ENCODE assay signal across 35 cellular contexts in genomic region chr1:211490038-211490678, GRCh38. TPM values are rescaled to one million over a fixed set of nuclear protein-coding genes. Genes with fewer than 3 reads are reported as not detected.
DNase-seq lines count a peak whose midpoint lies in the region; ATAC-seq and TF ChIP-seq lines count a peak whose summit lies in the region.
"Had no signal": no experiment of that assay in that cellular context is flagged by ENCODE, and none has a peak within 500 bp of the region (broad histone marks: within the 10 kb centered on the region; RNA-seq: fewer than 3 reads in every experiment).

No MANE protein-coding gene starts in this region.

- H3K27ac ChIP-seq in HEK293 (ENCODE audit: extremely low read depth, low read depth, low read length): no peak overlapping the region
- no peak overlapping the region for H3K27ac ChIP-seq in endodermal cell (ENCODE audit: low read depth, low read length)
- no peak overlapping the region for H3K27ac ChIP-seq in testis
- H3K27ac ChIP-seq: 22Rv1, ascending aorta, lower lobe of right lung, pancreas, SJSA1 had no signal

- H3K36me3 Mint-ChIP-seq in endodermal cell (ENCODE audit: low read depth) (no peaks in the 10 kb centered on the region), nephron progenitor cell (ENCODE audit: low read depth) (no peaks in the 10 kb centered on the region)
- H3K36me3 Mint-ChIP-seq: CD14-positive monocyte, natural killer cell had no signal

- H3K9ac ChIP-seq in endodermal cell (ENCODE audit: extremely low read depth, low read length, poor library complexity, severe bottlenecking): no peak overlapping the region

- no peaks in the 10 kb centered on the region for H3K9me3 Mint-ChIP-seq in endodermal cell
- no peaks in the 10 kb centered on the region for H3K9me3 Mint-ChIP-seq in nephron progenitor cell
- H3K9me3 Mint-ChIP-seq: dendritic cell treated with granulocyte-macrophage colony-stimulating factor and Interleukin-4, amounts not matched to agents 40 ng/mL and 50 ng/mL, for 4 days; natural killer cell had no signal

- H3K4me1 Mint-ChIP-seq in endodermal cell: peaks cover 25% of the 10 kb centered on the region
- peaks cover 46% of the 10 kb centered on the region for H3K4me1 Mint-ChIP-seq in nephron progenitor cell
- H3K4me1 Mint-ChIP-seq: CD14-positive monocyte, natural killer cell had no signal

- 89 to 100% methylated on average over 4 to 13 of the region's 13 CpGs for WGBS in endodermal cell (ENCODE audit: insufficient coverage in 1 of 2, insufficient read length in 1 of 2), 2 experiments
- 45 to 81% methylated on average over 6 to 11 of the region's 13 CpGs for WGBS in testis, 2 donors

- POLR2A ChIA-PET in HEK293 (lab: Yijun Ruan, JAX): interaction anchor here (0.5 kb wide), 1 partner anchor 10 kb away, joined by 4 read pairs; no protein-coding TSS in a partner anchor

- ATAC-seq in GM21390 (IDR thresholded peaks at IDR 0.05; ENCODE audit: unreplicated experiment): no peak
- ATAC-seq: esophagus mucosa; lower lobe of right lung; natural killer cell; pancreas; stimulated activated naive CD8-positive, alpha-beta T cell treated with anti-CD3 and anti-CD28 coated beads, Interleukin-15, Interleukin-2, amounts not matched to agents 100 U/mL and 50 U/mL, for 24 hours had no signal

- CTCF ChIA-PET in HEK293 (lab: Yijun Ruan, JAX): interaction anchor here (0.9 to 1.3 kb wide), 4 partner anchors 9 to 24 kb away, joined by 3 to 5 read pairs (median 4); no protein-coding TSS in a partner anchor

- intact Hi-C loops in testis (cut with DNase I; ENCODE audit: low total_unique reads): no loop called here

- no peak for TF ChIP-seq POLR2A in testis (IDR thresholded peaks at IDR 0.05)

- peak in 2 of 3 experiments; percentile 38 to 76 for DNase-seq in NCI-H1417 (lab: John Stamatoyannopoulos, UW)
- no peak for DNase-seq in NCI-H1417 treated with DMSO at 0.1 percent for 48 hours (lab: John Stamatoyannopoulos, UW)
- peak; percentile 51 for DNase-seq in endodermal cell
- DNase-seq in nephron progenitor cell: no peak
- no peak for DNase-seq in testis
- DNase-seq in NCI-H1105 (lab: John Stamatoyannopoulos, UW): no peak
- DNase-seq: activated CD4-positive, alpha-beta T cell treated with anti-CD3 and anti-CD28 coated beads, Interleukin-2, amount 50 U/mL, for 48 hours; activated CD4-positive, CD25-positive, alpha-beta regulatory T cell treated with anti-CD3 and anti-CD28 coated beads, Interleukin-2, amount 50 U/mL, for 72 hours; activated T-cell treated with anti-CD3 and anti-CD28 coated beads, Interleukin-2, amount 50 U/mL, for 48 hours; central memory CD4-positive, alpha-beta T cell; DND-41; GOT3; IMR-90; kidney; lower lobe of right lung; natural killer cell; NCI-H187 treated with DMSO at 0.1 percent for 48 hours; NCI-H510A treated with DMSO at 0.1 percent for 48 hours; RPMI8226; stimulated activated CD4-positive, alpha-beta T cell treated with anti-CD3 and anti-CD28 coated beads, Interleukin-1b, Interleukin-23, amount 100 ng/mL, for 48 hours; stimulated activated naive CD8-positive, alpha-beta T cell treated with anti-CD3 and anti-CD28 coated beads, Interleukin-15, Interleukin-2, amounts not matched to agents 100 U/mL and 50 U/mL, for 24 hours; T-helper 2 cell had no signal

- no peaks in the 10 kb centered on the region for H3K4me1 ChIP-seq in HEK293 (ENCODE audit: control insufficient read depth, insufficient read depth, low read length)
- peaks cover 8% of the 10 kb centered on the region for H3K4me1 ChIP-seq in endodermal cell (ENCODE audit: control insufficient read depth, insufficient read depth, low read length)
- H3K4me1 ChIP-seq in testis: no peaks in the 10 kb centered on the region
- H3K4me1 ChIP-seq: ascending aorta, lower lobe of right lung, pancreas, SJSA1 had no signal

- H3K27ac Mint-ChIP-seq in endodermal cell (no peak overlapping the region), nephron progenitor cell (peak overlapping the region; percentile 44)
- H3K27ac Mint-ChIP-seq: dendritic cell treated with granulocyte-macrophage colony-stimulating factor and Interleukin-4, amounts not matched to agents 40 ng/mL and 50 ng/mL, for 4 days; natural killer cell had no signal

- TF ChIP-seq CTCF in HEK293 (tag by site-specific recombination; IDR thresholded peaks at IDR 0.05) (no peak), endodermal cell (conservative IDR thresholded peaks at IDR 0.05) (no peak), nephron progenitor cell (IDR thresholded peaks at IDR 0.05) (no peak), testis (IDR thresholded peaks at IDR 0.05) (no peak)

- no peak overlapping the region for H3K4me3 ChIP-seq in HEK293 (ENCODE audit: low read depth, low read length)
- H3K4me3 ChIP-seq in endodermal cell (ENCODE audit: low read length): no peak overlapping the region
- no peak overlapping the region for H3K4me3 ChIP-seq in testis
- H3K4me3 ChIP-seq: ascending aorta, lower lobe of right lung, pancreas, SJSA1, smooth muscle cell had no signal

- H3K4me3 Mint-ChIP-seq in endodermal cell (no peak overlapping the region), nephron progenitor cell (no peak overlapping the region)
- H3K4me3 Mint-ChIP-seq: CD14-positive monocyte; dendritic cell treated with granulocyte-macrophage colony-stimulating factor and Interleukin-4, amounts not matched to agents 40 ng/mL and 50 ng/mL, for 4 days; natural killer cell had no signal

- H3K27me3 ChIP-seq in endodermal cell (ENCODE audit: control insufficient read depth, insufficient read depth, low read length, poor library complexity, severe bottlenecking) (peaks cover 6% of the 10 kb centered on the region), testis (no peaks in the 10 kb centered on the region)
- H3K27me3 ChIP-seq: ascending aorta, pancreas, SJSA1 had no signal

- H3K9me3 ChIP-seq in HEK293 (ENCODE audit: control insufficient read depth, insufficient read depth, low read depth, low read length) (no peaks in the 10 kb centered on the region), endodermal cell (ENCODE audit: control insufficient read depth, low read length) (no peaks in the 10 kb centered on the region), testis (no peaks in the 10 kb centered on the region)
- H3K9me3 ChIP-seq: ascending aorta, lower lobe of right lung, pancreas, SJSA1 had no signal

- peaks cover 9% of the 10 kb centered on the region for H3K27me3 Mint-ChIP-seq in endodermal cell (ENCODE audit: insufficient read depth)
- peaks cover 12% of the 10 kb centered on the region for H3K27me3 Mint-ChIP-seq in nephron progenitor cell (ENCODE audit: low read depth, poor library complexity)
- H3K27me3 Mint-ChIP-seq: dendritic cell treated with granulocyte-macrophage colony-stimulating factor and Interleukin-4, amounts not matched to agents 40 ng/mL and 50 ng/mL, for 4 days had no signal

- no peaks in the 10 kb centered on the region for H3K36me3 ChIP-seq in HEK293 (ENCODE audit: control insufficient read depth in 2 of 2, insufficient read depth in 1 of 2, low read length in 2 of 2)
- H3K36me3 ChIP-seq in endodermal cell (ENCODE audit: control insufficient read depth, insufficient read depth, low read length): no peaks in the 10 kb centered on the region
- no peaks in the 10 kb centered on the region for H3K36me3 ChIP-seq in testis (ENCODE audit: low read depth, missing control alignments)
- H3K36me3 ChIP-seq: ascending aorta, lower lobe of right lung, pancreas, SJSA1 had no signal

TF ChIP-seq in HEK293, 187 proteins besides CTCF, POLR2A, EP300 and RAD21:
- TF ChIP-seq ZNF18 (tag by site-specific recombination; IDR thresholded peaks at IDR 0.05) (peak; percentile 78), KLF9 (tag by site-specific recombination; IDR thresholded peaks at IDR 0.05; ENCODE audit: low read depth) (no peak), GLIS1 (tag by site-specific recombination; IDR thresholded peaks at IDR 0.05) (peak; percentile 44; the same call in 1 of the 2 replicates), ZIC2 (tag by site-specific recombination; IDR thresholded peaks at IDR 0.05) (peak; percentile 79)

RNA-seq across cellular contexts. Expression of gene RD3, which starts 1.8 kb away (rescaled TPM):
- total RNA-seq in endodermal cell: under 1 TPM in 1 of 2 donors, not detected in 1; 0.18 TPM
- polyA plus RNA-seq in endodermal cell (2013, experiment 1 of 2): 0.43 TPM
- 0.79 TPM for polyA plus RNA-seq in endodermal cell (2013, experiment 2 of 2)
- under 1 TPM in 1 of 2 donors, not detected in 1; 0.19 TPM for total RNA-seq in testis
- polyA plus RNA-seq in testis (ENCODE audit: insufficient read depth, low read depth, low replicate concordance): not detected
- total RNA-seq: ascending aorta, esophagus mucosa, fibroblast of villous mesenchyme, IMR-90, natural killer cell, SJSA1, smooth muscle cell, temporal lobe, urinary bladder had no signal
- polyA plus RNA-seq: CD14-positive monocyte, IMR-90, smooth muscle cell had no signal

Comparison
In these comparisons a context has a peak if more than half of its experiments do, and no peak if none do; other contexts are left out.
1. DNase-seq: peak in NCI-H1417 (2 of 3) and endodermal cell (single experiment); none in NCI-H1417 treated with DMSO at 0.1 percent for 48 hours (single experiment), nephron progenitor cell (single experiment), testis (single experiment) and NCI-H1105 (single experiment).